Comparison of ENCODE assay signal across 9 cellular contexts in the genomic region with DNA sequence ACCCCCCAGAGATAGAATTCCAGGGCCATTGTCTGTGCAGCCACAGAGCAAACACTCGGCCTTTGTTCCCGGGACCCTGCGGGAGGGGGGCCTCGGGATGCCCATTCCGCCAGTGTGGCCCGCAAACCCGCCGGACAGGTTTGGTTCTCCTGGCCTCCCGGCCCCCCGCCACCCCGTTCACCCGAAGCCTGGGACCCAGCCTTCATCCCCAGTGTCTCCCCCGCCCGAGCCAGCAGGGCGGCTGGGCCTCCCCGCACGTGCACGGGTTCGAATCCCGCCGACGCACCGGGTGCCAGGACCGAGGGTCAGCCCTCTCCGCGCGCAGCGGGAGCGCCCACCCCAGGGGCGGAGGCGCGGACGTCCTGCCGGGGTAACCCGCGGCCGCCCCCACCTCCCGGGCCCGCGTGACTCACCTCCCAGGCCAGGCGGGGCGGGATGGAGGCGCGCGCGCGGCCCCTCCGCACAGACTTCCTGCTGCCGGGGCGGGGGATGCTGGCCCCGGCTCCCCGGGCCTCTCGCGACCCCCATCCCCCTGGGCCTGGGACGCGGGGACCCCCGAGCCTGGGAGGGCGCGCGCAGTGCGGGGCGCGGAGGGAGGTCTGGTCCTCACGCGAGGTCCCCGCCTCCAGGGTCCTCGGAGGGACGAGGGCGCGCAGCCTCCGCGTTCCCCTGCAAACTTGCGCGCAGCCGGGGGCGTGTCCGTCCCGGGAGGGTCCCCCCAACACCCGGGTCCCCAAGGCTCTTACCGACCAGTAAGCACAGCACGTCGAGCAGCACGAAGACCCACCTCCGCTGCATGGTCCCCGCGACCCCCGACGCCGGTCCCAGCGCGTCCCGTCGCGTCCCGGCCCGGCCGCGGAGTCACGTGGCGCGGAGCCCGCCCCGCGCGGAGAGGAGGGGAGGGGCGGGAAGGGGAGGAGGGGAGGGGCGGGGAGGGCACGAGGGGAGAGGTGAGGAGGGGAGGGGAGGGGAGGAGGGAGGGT. TPM values are rescaled to one million over a fixed set of nuclear protein-coding genes. Genes with fewer than 3 reads are reported as not detected.
DNase-seq lines count a peak whose midpoint lies in the region; ATAC-seq lines count a peak whose summit lies in the region.
"Had no signal": no experiment of that assay in that cellular context is flagged by ENCODE, and none has a peak within 500 bp of the region (broad histone marks: within the 10 kb centered on the region; RNA-seq: fewer than 3 reads in every experiment).

A gene (minus strand): TSS at position 865 of the 983 bp plus-strand sequence. CDS start 67 bp downstream, at position 798.

- DNase-seq in activated naive CD4-positive, alpha-beta T cell treated with Interleukin-2 at 50 U/mL for 16 hours, result peak; percentile 41
- no peak for DNase-seq in activated naive CD4-positive, alpha-beta T cell treated with anti-CD3 and anti-CD28 coated beads, Interleukin-2, amount 10 ng/mL, durations not matched to agents 7 days and 5 days
- DNase-seq in activated T-cell treated with anti-CD3 and anti-CD28 coated beads for 48 hours (ENCODE audit: low read depth) (peak; percentile 22), foreskin melanocyte (peak; percentile 35), occipital lobe (lab: John Stamatoyannopoulos, UW) (peak; percentile 37), NCI-H524 treated with DMSO at 0.1 percent for 48 hours (lab: John Stamatoyannopoulos, UW) (no peak)
- DNase-seq: activated naive CD8-positive, alpha-beta T cell treated with anti-CD3 and anti-CD28 coated beads, Interleukin-2, amount 10 ng/mL, durations not matched to agents 7 days and 5 days had no signal

- no peak within 1 kb of the TSS for H3K27ac Mint-ChIP-seq in activated naive CD4-positive, alpha-beta T cell treated with anti-CD3 and anti-CD28 coated beads, Interleukin-2, amount 10 ng/mL, durations not matched to agents 7 days and 5 days
- H3K27ac Mint-ChIP-seq: activated naive CD8-positive, alpha-beta T cell treated with anti-CD3 and anti-CD28 coated beads, Interleukin-2, amount 10 ng/mL, durations not matched to agents 7 days and 5 days had no signal

- H3K4me3 Mint-ChIP-seq in activated naive CD4-positive, alpha-beta T cell treated with anti-CD3 and anti-CD28 coated beads, Interleukin-2, amount 10 ng/mL, durations not matched to agents 7 days and 5 days, result no peak within 1 kb of the TSS
- H3K4me3 Mint-ChIP-seq: activated naive CD8-positive, alpha-beta T cell treated with anti-CD3 and anti-CD28 coated beads, Interleukin-2, amount 10 ng/mL, durations not matched to agents 7 days and 5 days had no signal

- no peaks in the 10 kb centered on the region for H3K9me3 Mint-ChIP-seq in activated naive CD4-positive, alpha-beta T cell treated with anti-CD3 and anti-CD28 coated beads, Interleukin-2, amount 10 ng/mL, durations not matched to agents 7 days and 5 days
- H3K9me3 Mint-ChIP-seq: activated naive CD8-positive, alpha-beta T cell treated with anti-CD3 and anti-CD28 coated beads, Interleukin-2, amount 10 ng/mL, durations not matched to agents 7 days and 5 days had no signal

- H3K27me3 Mint-ChIP-seq in activated naive CD4-positive, alpha-beta T cell treated with anti-CD3 and anti-CD28 coated beads, Interleukin-2, amount 10 ng/mL, durations not matched to agents 7 days and 5 days, result peaks cover 73% of the 10 kb centered on the region

- H3K4me1 Mint-ChIP-seq in activated naive CD4-positive, alpha-beta T cell treated with anti-CD3 and anti-CD28 coated beads, Interleukin-2, amount 10 ng/mL, durations not matched to agents 7 days and 5 days, result peaks cover 5% of the 10 kb centered on the region
- H3K4me1 Mint-ChIP-seq: activated naive CD8-positive, alpha-beta T cell treated with anti-CD3 and anti-CD28 coated beads, Interleukin-2, amount 10 ng/mL, durations not matched to agents 7 days and 5 days had no signal

- ATAC-seq in GM21447 (IDR thresholded peaks at IDR 0.05; ENCODE audit: unreplicated experiment), result no peak
- ATAC-seq in GM19455 (IDR thresholded peaks at IDR 0.05; ENCODE audit: unreplicated experiment), result no peak

- no peaks in the 10 kb centered on the region for H3K36me3 Mint-ChIP-seq in activated naive CD4-positive, alpha-beta T cell treated with anti-CD3 and anti-CD28 coated beads, Interleukin-2, amount 10 ng/mL, durations not matched to agents 7 days and 5 days
- H3K36me3 Mint-ChIP-seq: activated naive CD8-positive, alpha-beta T cell treated with anti-CD3 and anti-CD28 coated beads, Interleukin-2, amount 10 ng/mL, durations not matched to agents 7 days and 5 days had no signal

- CTCF ChIA-PET in activated naive CD4-positive, alpha-beta T cell treated with anti-CD3 and anti-CD28 coated beads, Interleukin-2, amount 10 ng/mL, durations not matched to agents 7 days and 5 days (lab: Charles Lee), result no interaction called here

RNA-seq across cellular contexts. Expression of the gene that starts here (rescaled TPM):
- 0.62 TPM for total RNA-seq in occipital lobe
- total RNA-seq: activated naive CD8-positive, alpha-beta T cell treated with anti-CD3 and anti-CD28 coated beads, Interleukin-2, amount 10 ng/mL, durations not matched to agents 7 days and 5 days had no signal

Comparison
In these comparisons a context has a peak if more than half of its experiments do, and no peak if none do; other contexts are left out.
1. DNase-seq: peak in activated naive CD4-positive, alpha-beta T cell treated with Interleukin-2 at 50 U/mL for 16 hours (single experiment), activated T-cell treated with anti-CD3 and anti-CD28 coated beads for 48 hours (single experiment) and foreskin melanocyte (single experiment); none in activated naive CD4-positive, alpha-beta T cell treated with anti-CD3 and anti-CD28 coated beads, Interleukin-2, amount 10 ng/mL, durations not matched to agents 7 days and 5 days (single experiment) and NCI-H524 treated with DMSO at 0.1 percent for 48 hours (single experiment).
2. Peak in DNase-seq in occipital lobe; RNA of the gene not detected or under 1 TPM.